In genomic region chr15:70318996-70319465, GRCh38 we compare ENCODE assay signal across 10 cellular contexts.
DNase-seq lines count a peak whose midpoint lies in the region; ATAC-seq and TF ChIP-seq lines count a peak whose summit lies in the region.
"Had no signal": no experiment of that assay in that cellular context is flagged by ENCODE, and none has a peak within 500 bp of the region (broad histone marks: within the 10 kb centered on the region; RNA-seq: fewer than 3 reads in every experiment).

No MANE protein-coding gene starts in this region.

- peak overlapping the region; percentile 45 for H3K27ac ChIP-seq in RWPE2 (ENCODE audit: poor library complexity, severe bottlenecking)
- H3K27ac ChIP-seq: tibial artery had no signal

- DNase-seq in RWPE2 (ENCODE audit: low spot score) (no peak), posterior vena cava (ENCODE audit: low spot score) (peak; percentile 90), NCI-H82 (lab: John Stamatoyannopoulos, UW) (no peak), NCI-H345 (lab: John Stamatoyannopoulos, UW) (no peak), NCI-H2081 treated with DMSO at 0.1 percent for 48 hours (lab: John Stamatoyannopoulos, UW) (no peak)
- no peak for DNase-seq in stimulated activated CD4-positive, alpha-beta T cell treated with anti-CD3 and anti-CD28 coated beads, Interleukin-15, amount 100 ng/mL, for 24 hours
- DNase-seq: activated naive CD8-positive, alpha-beta T cell treated with anti-CD3 and anti-CD28 coated beads, Interleukin-2, amount 50 U/mL, for 24 hours had no signal

- intact Hi-C loops in posterior vena cava (cut with DNase I) = loop anchor here in 1 of 2 donors (5.0 kb wide), 1 partner anchor 52 kb away; no protein-coding TSS in a partner anchor

- TF ChIP-seq CTCF in RWPE2 (IDR thresholded peaks at IDR 0.05; ENCODE audit: poor library complexity, severe bottlenecking) = no peak

- H3K27me3 ChIP-seq in RWPE2 (ENCODE audit: insufficient read depth, poor library complexity, severe bottlenecking) = no peaks in the 10 kb centered on the region
- H3K27me3 ChIP-seq: tibial artery had no signal

- no peaks in the 10 kb centered on the region for H3K36me3 ChIP-seq in RWPE2 (ENCODE audit: low read depth)
- H3K36me3 ChIP-seq: tibial artery had no signal

- peaks cover 32% of the 10 kb centered on the region for H3K4me1 ChIP-seq in RWPE2 (ENCODE audit: insufficient read depth, poor library complexity, severe bottlenecking)

- H3K9me3 ChIP-seq in RWPE2 (ENCODE audit: severe bottlenecking) = no peaks in the 10 kb centered on the region
- H3K9me3 ChIP-seq: tibial artery had no signal

- ATAC-seq in GM18517 (IDR thresholded peaks at IDR 0.05; ENCODE audit: unreplicated experiment) = peak; percentile 51
- peak; percentile 32 for ATAC-seq in HG02938 (IDR thresholded peaks at IDR 0.05; ENCODE audit: unreplicated experiment)
- ATAC-seq in RWPE2 (ENCODE audit: low read depth) = peak; percentile 67
- ATAC-seq: activated naive CD8-positive, alpha-beta T cell treated with anti-CD3 and anti-CD28 coated beads, Interleukin-2, amount 50 U/mL, for 24 hours had no signal

- H3K4me3 ChIP-seq in RWPE2 (ENCODE audit: severe bottlenecking) = no peak overlapping the region
- H3K4me3 ChIP-seq: tibial artery had no signal
